19 cellular contexts compared by ENCODE assay signal in the genomic region with DNA sequence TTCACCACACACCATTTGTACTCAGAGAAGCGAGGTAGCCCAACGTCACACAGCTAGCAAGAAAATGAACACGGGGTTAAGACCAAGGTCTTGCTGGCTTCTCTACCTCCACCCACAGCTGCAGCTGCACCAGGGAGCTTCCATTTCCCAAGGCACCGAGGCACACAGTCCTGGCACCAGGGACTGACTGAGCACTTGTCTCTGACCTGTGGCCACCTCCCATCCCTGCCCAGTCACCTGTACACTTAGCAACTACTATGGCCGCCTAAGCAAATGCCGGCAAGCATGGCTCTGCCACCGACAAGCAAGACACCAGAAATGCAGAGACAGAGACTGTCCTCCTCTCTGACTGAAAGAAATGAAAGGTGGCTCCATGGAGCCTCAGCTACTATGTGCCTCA. TPM values are rescaled to one million over a fixed set of nuclear protein-coding genes. Genes with fewer than 3 reads are reported as not detected.
DNase-seq lines count a peak whose midpoint lies in the region; ATAC-seq and TF ChIP-seq lines count a peak whose summit lies in the region.
"Had no signal": no experiment of that assay in that cellular context is flagged by ENCODE, and none has a peak within 500 bp of the region (broad histone marks: within the 10 kb centered on the region; RNA-seq: fewer than 3 reads in every experiment).

No MANE protein-coding gene starts in this region.

- no peak for ATAC-seq in activated naive CD8-positive, alpha-beta T cell treated with anti-CD3 and anti-CD28 coated beads, Interleukin-2, amount 10 ng/mL, durations not matched to agents 7 days and 5 days (ENCODE audit: low read depth)
- ATAC-seq: CD8-positive, alpha-beta T cell had no signal

- peaks cover 16% of the 10 kb centered on the region for H3K36me3 Mint-ChIP-seq in activated naive CD8-positive, alpha-beta T cell treated with anti-CD3 and anti-CD28 coated beads, Interleukin-2, amount 10 ng/mL, durations not matched to agents 7 days and 5 days
- peaks cover 17% of the 10 kb centered on the region for H3K36me3 Mint-ChIP-seq in activated naive CD8-positive, alpha-beta T cell treated with anti-CD3 and anti-CD28 coated beads for 36 hours
- H3K36me3 Mint-ChIP-seq in nephron progenitor cell (ENCODE audit: low read depth), result peaks cover 50% of the 10 kb centered on the region

- H3K27ac ChIP-seq in SK-N-MC, result peak overlapping the region; percentile 28; the same call in 1 of the 2 replicates
- H3K27ac ChIP-seq: BLaER1, Peyer's patch had no signal

- POLR2A ChIA-PET in activated naive CD8-positive, alpha-beta T cell treated with anti-CD3 and anti-CD28 coated beads, Interleukin-2, amount 10 ng/mL, durations not matched to agents 7 days and 5 days (lab: Charles Lee), result no interaction called here

- no peaks in the 10 kb centered on the region for H3K4me1 Mint-ChIP-seq in activated naive CD8-positive, alpha-beta T cell treated with anti-CD3 and anti-CD28 coated beads, Interleukin-2, amount 10 ng/mL, durations not matched to agents 7 days and 5 days
- peaks cover 8% of the 10 kb centered on the region for H3K4me1 Mint-ChIP-seq in activated naive CD8-positive, alpha-beta T cell treated with anti-CD3 and anti-CD28 coated beads for 36 hours
- H3K4me1 Mint-ChIP-seq in nephron progenitor cell, result no peaks in the 10 kb centered on the region

- H3K4me3 ChIP-seq in SK-N-MC, result no peak overlapping the region
- H3K4me3 ChIP-seq: BLaER1, Peyer's patch had no signal

- DNase-seq in activated naive CD8-positive, alpha-beta T cell treated with anti-CD3 and anti-CD28 coated beads, Interleukin-2, amount 10 ng/mL, durations not matched to agents 7 days and 5 days, result peak; percentile 7
- DNase-seq in activated naive CD8-positive, alpha-beta T cell treated with anti-CD3 and anti-CD28 coated beads for 36 hours, result no peak
- DNase-seq in SK-N-MC (ENCODE audit: low read depth, low spot score) (no peak), nephron progenitor cell (no peak), NCI-H2107 treated with DMSO at 0.1 percent for 48 hours (lab: John Stamatoyannopoulos, UW; ENCODE audit: unreplicated experiment) (no peak), DMS114 treated with DMSO at 0.1 percent for 48 hours (lab: John Stamatoyannopoulos, UW; ENCODE audit: unreplicated experiment) (no peak)
- peak; percentile 16 for DNase-seq in stimulated activated CD8-positive, alpha-beta memory T cell treated with anti-CD3 and anti-CD28 coated beads, Interleukin-4, amount 100 ng/mL, for 48 hours
- no peak for DNase-seq in effector CD4-positive, alpha-beta T cell
- DNase-seq: CD8-positive, alpha-beta T cell; KBM-7; NCI-H1105 treated with DMSO at 0.1 percent for 48 hours; NCI-H1694; NCI-H510A; NCI-H748 treated with DMSO at 0.1 percent for 48 hours; NK-92 treated with Interleukin-12 subunit alpha and Interleukin-12 subunit beta, amount 100 ng/mL, for 24 hours; Right ventricle myocardium superior had no signal

- no peak overlapping the region for H3K4me3 Mint-ChIP-seq in activated naive CD8-positive, alpha-beta T cell treated with anti-CD3 and anti-CD28 coated beads, Interleukin-2, amount 10 ng/mL, durations not matched to agents 7 days and 5 days
- no peak overlapping the region for H3K4me3 Mint-ChIP-seq in activated naive CD8-positive, alpha-beta T cell treated with anti-CD3 and anti-CD28 coated beads for 36 hours
- no peak overlapping the region for H3K4me3 Mint-ChIP-seq in nephron progenitor cell
- H3K4me3 Mint-ChIP-seq: CD8-positive, alpha-beta T cell had no signal

- no peaks in the 10 kb centered on the region for H3K27me3 Mint-ChIP-seq in activated naive CD8-positive, alpha-beta T cell treated with anti-CD3 and anti-CD28 coated beads, Interleukin-2, amount 10 ng/mL, durations not matched to agents 7 days and 5 days
- H3K27me3 Mint-ChIP-seq in activated naive CD8-positive, alpha-beta T cell treated with anti-CD3 and anti-CD28 coated beads for 36 hours, result no peaks in the 10 kb centered on the region
- H3K27me3 Mint-ChIP-seq in nephron progenitor cell (ENCODE audit: low read depth, poor library complexity), result no peaks in the 10 kb centered on the region

- H3K36me3 ChIP-seq in SK-N-MC (ENCODE audit: insufficient read depth, low read length), result peaks cover 94% of the 10 kb centered on the region

- no peaks in the 10 kb centered on the region for H3K9me3 ChIP-seq in SK-N-MC (ENCODE audit: low read depth, low read length)
- H3K9me3 ChIP-seq: BLaER1, Peyer's patch had no signal

- peak overlapping the region; percentile 50 for H3K27ac Mint-ChIP-seq in activated naive CD8-positive, alpha-beta T cell treated with anti-CD3 and anti-CD28 coated beads, Interleukin-2, amount 10 ng/mL, durations not matched to agents 7 days and 5 days
- H3K27ac Mint-ChIP-seq in activated naive CD8-positive, alpha-beta T cell treated with anti-CD3 and anti-CD28 coated beads for 36 hours, result no peak overlapping the region
- peak overlapping the region; percentile 16 for H3K27ac Mint-ChIP-seq in nephron progenitor cell
- H3K27ac Mint-ChIP-seq: CD8-positive, alpha-beta T cell had no signal

- H3K9me3 Mint-ChIP-seq in activated naive CD8-positive, alpha-beta T cell treated with anti-CD3 and anti-CD28 coated beads, Interleukin-2, amount 10 ng/mL, durations not matched to agents 7 days and 5 days, result no peaks in the 10 kb centered on the region
- no peaks in the 10 kb centered on the region for H3K9me3 Mint-ChIP-seq in activated naive CD8-positive, alpha-beta T cell treated with anti-CD3 and anti-CD28 coated beads for 36 hours
- H3K9me3 Mint-ChIP-seq in nephron progenitor cell, result no peaks in the 10 kb centered on the region
- H3K9me3 Mint-ChIP-seq: CD8-positive, alpha-beta T cell had no signal

- TF ChIP-seq CTCF in nephron progenitor cell (IDR thresholded peaks at IDR 0.05), result no peak

- H3K9ac ChIP-seq in SK-N-MC (ENCODE audit: insufficient read length), result no peak overlapping the region
- H3K9ac ChIP-seq: BLaER1 had no signal

RNA-seq across cellular contexts. Expression of a gene that starts 15.3 kb away (rescaled TPM):
- total RNA-seq in activated naive CD8-positive, alpha-beta T cell treated with anti-CD3 and anti-CD28 coated beads, Interleukin-2, amount 10 ng/mL, durations not matched to agents 7 days and 5 days, result 10 to 100 TPM; 34.7 to 34.9 TPM
- 10 to 100 TPM; 18.7 to 19.3 TPM for total RNA-seq in activated naive CD8-positive, alpha-beta T cell treated with anti-CD3 and anti-CD28 coated beads for 36 hours

RNA-seq across cellular contexts. Expression of a gene that starts 57.2 kb away (rescaled TPM):
- not detected for total RNA-seq in activated naive CD8-positive, alpha-beta T cell treated with anti-CD3 and anti-CD28 coated beads, Interleukin-2, amount 10 ng/mL, durations not matched to agents 7 days and 5 days
- total RNA-seq in activated naive CD8-positive, alpha-beta T cell treated with anti-CD3 and anti-CD28 coated beads for 36 hours, result not detected
- total RNA-seq: CD8-positive, alpha-beta T cell; H1; Peyer's patch; Right ventricle myocardium superior had no signal

Comparison
In these comparisons a context has a peak if more than half of its experiments do, and no peak if none do; other contexts are left out.
1. DNase-seq: peak in activated naive CD8-positive, alpha-beta T cell treated with anti-CD3 and anti-CD28 coated beads, Interleukin-2, amount 10 ng/mL, durations not matched to agents 7 days and 5 days (single experiment) and stimulated activated CD8-positive, alpha-beta memory T cell treated with anti-CD3 and anti-CD28 coated beads, Interleukin-4, amount 100 ng/mL, for 48 hours (single experiment); none in activated naive CD8-positive, alpha-beta T cell treated with anti-CD3 and anti-CD28 coated beads for 36 hours (single experiment), SK-N-MC (single experiment), nephron progenitor cell (single experiment), NCI-H2107 treated with DMSO at 0.1 percent for 48 hours (single experiment), DMS114 treated with DMSO at 0.1 percent for 48 hours (single experiment) and effector CD4-positive, alpha-beta T cell (single experiment).